1 cellular context compared by ENCODE assay signal in the genomic region with DNA sequence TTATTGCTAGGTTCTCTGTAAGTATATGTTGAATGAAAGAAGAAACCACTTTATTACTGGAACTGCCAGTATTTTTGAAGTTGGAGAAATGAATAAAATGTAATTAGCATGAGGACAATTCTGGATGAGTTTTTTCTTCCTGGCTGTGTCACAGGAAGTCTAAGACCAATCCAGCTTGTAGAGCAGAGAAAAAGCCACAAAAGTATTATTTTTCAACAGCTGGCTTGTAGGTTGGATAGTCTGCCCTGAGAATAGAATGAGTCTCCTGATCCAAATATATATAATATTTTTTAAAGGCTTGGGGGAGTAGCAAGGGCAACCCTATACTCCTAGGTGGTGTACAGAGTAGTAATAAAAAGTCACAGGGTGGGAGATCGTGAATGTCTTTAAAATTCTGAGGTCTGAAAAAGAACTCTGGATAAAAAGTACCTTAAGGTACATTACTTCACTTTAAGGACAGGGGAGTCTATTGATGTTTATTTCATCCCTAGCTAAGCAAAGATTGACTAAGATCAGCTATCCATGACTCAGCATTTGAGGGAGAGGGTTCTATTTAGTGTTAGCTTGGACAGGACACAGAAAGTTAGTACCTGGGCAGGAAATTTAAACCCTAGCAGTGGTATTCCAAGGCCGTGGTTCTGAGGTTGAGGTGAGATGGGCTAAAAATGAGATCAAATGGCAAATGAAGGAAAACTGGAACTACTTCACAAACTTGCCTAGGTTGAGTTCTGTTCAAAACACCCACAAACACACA.
TF ChIP-seq lines count a peak whose summit lies in the region.

No MANE protein-coding gene starts in this region.

TF ChIP-seq in HepG2, 621 proteins besides CTCF, POLR2A, EP300 and RAD21 (continued from another document and continues in another):
- TF ChIP-seq, protein P1, sequence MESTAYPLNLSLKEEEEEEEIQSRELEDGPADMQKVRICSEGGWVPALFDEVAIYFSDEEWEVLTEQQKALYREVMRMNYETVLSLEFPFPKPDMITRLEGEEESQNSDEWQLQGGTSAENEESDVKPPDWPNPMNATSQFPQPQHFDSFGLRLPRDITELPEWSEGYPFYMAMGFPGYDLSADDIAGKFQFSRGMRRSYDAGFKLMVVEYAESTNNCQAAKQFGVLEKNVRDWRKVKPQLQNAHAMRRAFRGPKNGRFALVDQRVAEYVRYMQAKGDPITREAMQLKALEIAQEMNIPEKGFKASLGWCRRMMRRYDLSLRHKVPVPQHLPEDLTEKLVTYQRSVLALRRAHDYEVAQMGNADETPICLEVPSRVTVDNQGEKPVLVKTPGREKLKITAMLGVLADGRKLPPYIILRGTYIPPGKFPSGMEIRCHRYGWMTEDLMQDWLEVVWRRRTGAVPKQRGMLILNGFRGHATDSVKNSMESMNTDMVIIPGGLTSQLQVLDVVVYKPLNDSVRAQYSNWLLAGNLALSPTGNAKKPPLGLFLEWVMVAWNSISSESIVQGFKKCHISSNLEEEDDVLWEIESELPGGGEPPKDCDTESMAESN (CRISPR knock-in tag; conservative IDR thresholded peaks at IDR 0.05): no peak
- no peak for TF ChIP-seq MIER3 (CRISPR knock-in tag; IDR thresholded peaks at IDR 0.05; ENCODE audit: borderline replicate concordance)
- TF ChIP-seq ZNF235 (CRISPR knock-in tag; IDR thresholded peaks at IDR 0.05; ENCODE audit: borderline replicate concordance): no peak
- TF ChIP-seq MAFF (IDR thresholded peaks at IDR 0.05; ENCODE audit: low read depth, low read length): peak; percentile 97
- TF ChIP-seq, protein P2, sequence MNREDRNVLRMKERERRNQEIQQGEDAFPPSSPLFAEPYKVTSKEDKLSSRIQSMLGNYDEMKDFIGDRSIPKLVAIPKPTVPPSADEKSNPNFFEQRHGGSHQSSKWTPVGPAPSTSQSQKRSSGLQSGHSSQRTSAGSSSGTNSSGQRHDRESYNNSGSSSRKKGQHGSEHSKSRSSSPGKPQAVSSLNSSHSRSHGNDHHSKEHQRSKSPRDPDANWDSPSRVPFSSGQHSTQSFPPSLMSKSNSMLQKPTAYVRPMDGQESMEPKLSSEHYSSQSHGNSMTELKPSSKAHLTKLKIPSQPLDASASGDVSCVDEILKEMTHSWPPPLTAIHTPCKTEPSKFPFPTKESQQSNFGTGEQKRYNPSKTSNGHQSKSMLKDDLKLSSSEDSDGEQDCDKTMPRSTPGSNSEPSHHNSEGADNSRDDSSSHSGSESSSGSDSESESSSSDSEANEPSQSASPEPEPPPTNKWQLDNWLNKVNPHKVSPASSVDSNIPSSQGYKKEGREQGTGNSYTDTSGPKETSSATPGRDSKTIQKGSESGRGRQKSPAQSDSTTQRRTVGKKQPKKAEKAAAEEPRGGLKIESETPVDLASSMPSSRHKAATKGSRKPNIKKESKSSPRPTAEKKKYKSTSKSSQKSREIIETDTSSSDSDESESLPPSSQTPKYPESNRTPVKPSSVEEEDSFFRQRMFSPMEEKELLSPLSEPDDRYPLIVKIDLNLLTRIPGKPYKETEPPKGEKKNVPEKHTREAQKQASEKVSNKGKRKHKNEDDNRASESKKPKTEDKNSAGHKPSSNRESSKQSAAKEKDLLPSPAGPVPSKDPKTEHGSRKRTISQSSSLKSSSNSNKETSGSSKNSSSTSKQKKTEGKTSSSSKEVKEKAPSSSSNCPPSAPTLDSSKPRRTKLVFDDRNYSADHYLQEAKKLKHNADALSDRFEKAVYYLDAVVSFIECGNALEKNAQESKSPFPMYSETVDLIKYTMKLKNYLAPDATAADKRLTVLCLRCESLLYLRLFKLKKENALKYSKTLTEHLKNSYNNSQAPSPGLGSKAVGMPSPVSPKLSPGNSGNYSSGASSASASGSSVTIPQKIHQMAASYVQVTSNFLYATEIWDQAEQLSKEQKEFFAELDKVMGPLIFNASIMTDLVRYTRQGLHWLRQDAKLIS (CRISPR knock-in tag; IDR thresholded peaks at IDR 0.05): no peak
- TF ChIP-seq, protein P3, sequence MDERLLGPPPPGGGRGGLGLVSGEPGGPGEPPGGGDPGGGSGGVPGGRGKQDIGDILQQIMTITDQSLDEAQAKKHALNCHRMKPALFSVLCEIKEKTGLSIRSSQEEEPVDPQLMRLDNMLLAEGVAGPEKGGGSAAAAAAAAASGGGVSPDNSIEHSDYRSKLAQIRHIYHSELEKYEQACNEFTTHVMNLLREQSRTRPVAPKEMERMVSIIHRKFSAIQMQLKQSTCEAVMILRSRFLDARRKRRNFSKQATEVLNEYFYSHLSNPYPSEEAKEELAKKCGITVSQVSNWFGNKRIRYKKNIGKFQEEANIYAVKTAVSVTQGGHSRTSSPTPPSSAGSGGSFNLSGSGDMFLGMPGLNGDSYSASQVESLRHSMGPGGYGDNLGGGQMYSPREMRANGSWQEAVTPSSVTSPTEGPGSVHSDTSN (CRISPR knock-in tag; IDR thresholded peaks at IDR 0.05): no peak
- TF ChIP-seq ZNF383 (CRISPR knock-in tag; IDR thresholded peaks at IDR 0.05; ENCODE audit: borderline replicate concordance): no peak
- TF ChIP-seq, protein P4, sequence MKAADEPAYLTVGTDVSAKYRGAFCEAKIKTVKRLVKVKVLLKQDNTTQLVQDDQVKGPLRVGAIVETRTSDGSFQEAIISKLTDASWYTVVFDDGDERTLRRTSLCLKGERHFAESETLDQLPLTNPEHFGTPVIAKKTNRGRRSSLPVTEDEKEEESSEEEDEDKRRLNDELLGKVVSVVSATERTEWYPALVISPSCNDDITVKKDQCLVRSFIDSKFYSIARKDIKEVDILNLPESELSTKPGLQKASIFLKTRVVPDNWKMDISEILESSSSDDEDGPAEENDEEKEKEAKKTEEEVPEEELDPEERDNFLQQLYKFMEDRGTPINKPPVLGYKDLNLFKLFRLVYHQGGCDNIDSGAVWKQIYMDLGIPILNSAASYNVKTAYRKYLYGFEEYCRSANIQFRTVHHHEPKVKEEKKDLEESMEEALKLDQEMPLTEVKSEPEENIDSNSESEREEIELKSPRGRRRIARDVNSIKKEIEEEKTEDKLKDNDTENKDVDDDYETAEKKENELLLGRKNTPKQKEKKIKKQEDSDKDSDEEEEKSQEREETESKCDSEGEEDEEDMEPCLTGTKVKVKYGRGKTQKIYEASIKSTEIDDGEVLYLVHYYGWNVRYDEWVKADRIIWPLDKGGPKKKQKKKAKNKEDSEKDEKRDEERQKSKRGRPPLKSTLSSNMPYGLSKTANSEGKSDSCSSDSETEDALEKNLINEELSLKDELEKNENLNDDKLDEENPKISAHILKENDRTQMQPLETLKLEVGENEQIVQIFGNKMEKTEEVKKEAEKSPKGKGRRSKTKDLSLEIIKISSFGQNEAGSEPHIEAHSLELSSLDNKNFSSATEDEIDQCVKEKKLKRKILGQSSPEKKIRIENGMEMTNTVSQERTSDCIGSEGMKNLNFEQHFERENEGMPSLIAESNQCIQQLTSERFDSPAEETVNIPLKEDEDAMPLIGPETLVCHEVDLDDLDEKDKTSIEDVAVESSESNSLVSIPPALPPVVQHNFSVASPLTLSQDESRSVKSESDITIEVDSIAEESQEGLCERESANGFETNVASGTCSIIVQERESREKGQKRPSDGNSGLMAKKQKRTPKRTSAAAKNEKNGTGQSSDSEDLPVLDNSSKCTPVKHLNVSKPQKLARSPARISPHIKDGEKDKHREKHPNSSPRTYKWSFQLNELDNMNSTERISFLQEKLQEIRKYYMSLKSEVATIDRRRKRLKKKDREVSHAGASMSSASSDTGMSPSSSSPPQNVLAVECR (CRISPR knock-in tag; IDR thresholded peaks at IDR 0.05; ENCODE audit: borderline replicate concordance): no peak
- TF ChIP-seq ZNF33B (CRISPR knock-in tag; IDR thresholded peaks at IDR 0.05): no peak
- no peak for TF ChIP-seq EHMT2 (IDR thresholded peaks at IDR 0.05; ENCODE audit: borderline replicate concordance, low read depth, low read length)
- TF ChIP-seq, protein P5, sequence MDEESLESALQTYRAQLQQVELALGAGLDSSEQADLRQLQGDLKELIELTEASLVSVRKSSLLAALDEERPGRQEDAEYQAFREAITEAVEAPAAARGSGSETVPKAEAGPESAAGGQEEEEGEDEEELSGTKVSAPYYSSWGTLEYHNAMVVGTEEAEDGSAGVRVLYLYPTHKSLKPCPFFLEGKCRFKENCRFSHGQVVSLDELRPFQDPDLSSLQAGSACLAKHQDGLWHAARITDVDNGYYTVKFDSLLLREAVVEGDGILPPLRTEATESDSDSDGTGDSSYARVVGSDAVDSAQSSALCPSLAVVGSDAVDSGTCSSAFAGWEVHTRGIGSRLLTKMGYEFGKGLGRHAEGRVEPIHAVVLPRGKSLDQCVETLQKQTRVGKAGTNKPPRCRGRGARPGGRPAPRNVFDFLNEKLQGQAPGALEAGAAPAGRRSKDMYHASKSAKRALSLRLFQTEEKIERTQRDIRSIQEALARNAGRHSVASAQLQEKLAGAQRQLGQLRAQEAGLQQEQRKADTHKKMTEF (CRISPR knock-in tag; IDR thresholded peaks at IDR 0.05): no peak
- no peak for TF ChIP-seq ASH2L (IDR thresholded peaks at IDR 0.05; ENCODE audit: insufficient read length, low read depth, low read length)
- no peak for TF ChIP-seq ARNTL (CRISPR knock-in tag; IDR thresholded peaks at IDR 0.05)
- no peak for TF ChIP-seq NFKB2 (CRISPR knock-in tag; IDR thresholded peaks at IDR 0.05; ENCODE audit: borderline replicate concordance)
- no peak for TF ChIP-seq TAF15 (IDR thresholded peaks at IDR 0.05; ENCODE audit: low read depth, low read length, poor library complexity, severe bottlenecking)
- no peak for TF ChIP-seq CREM (IDR thresholded peaks at IDR 0.05)
- TF ChIP-seq CREM (CRISPR knock-in tag; IDR thresholded peaks at IDR 0.05): no peak
- TF ChIP-seq RARA (CRISPR knock-in tag; IDR thresholded peaks at IDR 0.05): no peak; the same call in 1 of the 2 replicates
- TF ChIP-seq FOXJ3 (CRISPR knock-in tag; IDR thresholded peaks at IDR 0.05; ENCODE audit: borderline replicate concordance): no peak
- TF ChIP-seq ZBTB1 (CRISPR knock-in tag; IDR thresholded peaks at IDR 0.05; ENCODE audit: borderline replicate concordance): no peak
- TF ChIP-seq NFE2L2 (IDR thresholded peaks at IDR 0.05; ENCODE audit: low read length): peak; percentile 99
- peak; percentile 29; the same call in 1 of the 2 replicates for TF ChIP-seq ELF3 (CRISPR knock-in tag; IDR thresholded peaks at IDR 0.05)
- TF ChIP-seq, protein P6, sequence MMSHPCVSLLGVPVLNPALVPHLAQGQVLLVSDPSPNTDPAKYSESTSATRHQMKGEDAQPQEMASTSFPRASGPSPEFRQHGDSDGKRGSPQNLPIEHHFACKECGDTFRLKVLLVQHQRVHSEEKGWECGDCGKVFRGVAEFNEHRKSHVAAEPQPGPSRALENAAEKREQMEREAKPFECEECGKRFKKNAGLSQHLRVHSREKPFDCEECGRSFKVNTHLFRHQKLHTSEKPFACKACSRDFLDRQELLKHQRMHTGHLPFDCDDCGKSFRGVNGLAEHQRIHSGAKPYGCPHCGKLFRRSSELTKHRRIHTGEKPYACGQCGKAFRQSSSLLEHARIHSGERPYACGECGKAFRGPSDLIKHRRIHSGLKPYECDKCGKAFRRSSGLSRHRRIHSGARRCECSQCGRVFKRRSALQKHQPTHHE (CRISPR knock-in tag; IDR thresholded peaks at IDR 0.05; ENCODE audit: borderline replicate concordance): no peak
- TF ChIP-seq NONO (IDR thresholded peaks at IDR 0.05): no peak
- TF ChIP-seq NONO (CRISPR knock-in tag; conservative IDR thresholded peaks at IDR 0.05): no peak
- no peak for TF ChIP-seq SOX5 (CRISPR knock-in tag; IDR thresholded peaks at IDR 0.05; ENCODE audit: borderline replicate concordance)
- no peak for TF ChIP-seq NFATC3 (CRISPR knock-in tag; IDR thresholded peaks at IDR 0.05)
- TF ChIP-seq, protein P7, sequence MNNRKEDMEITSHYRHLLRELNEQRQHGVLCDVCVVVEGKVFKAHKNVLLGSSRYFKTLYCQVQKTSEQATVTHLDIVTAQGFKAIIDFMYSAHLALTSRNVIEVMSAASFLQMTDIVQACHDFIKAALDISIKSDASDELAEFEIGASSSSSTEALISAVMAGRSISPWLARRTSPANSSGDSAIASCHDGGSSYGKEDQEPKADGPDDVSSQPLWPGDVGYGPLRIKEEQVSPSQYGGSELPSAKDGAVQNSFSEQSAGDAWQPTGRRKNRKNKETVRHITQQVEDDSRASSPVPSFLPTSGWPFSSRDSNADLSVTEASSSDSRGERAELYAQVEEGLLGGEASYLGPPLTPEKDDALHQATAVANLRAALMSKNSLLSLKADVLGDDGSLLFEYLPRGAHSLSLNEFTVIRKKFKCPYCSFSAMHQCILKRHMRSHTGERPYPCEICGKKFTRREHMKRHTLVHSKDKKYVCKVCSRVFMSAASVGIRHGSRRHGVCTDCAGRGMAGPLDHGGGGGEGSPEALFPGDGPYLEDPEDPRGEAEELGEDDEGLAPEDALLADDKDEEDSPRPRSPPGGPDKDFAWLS (CRISPR knock-in tag; IDR thresholded peaks at IDR 0.05; ENCODE audit: borderline replicate concordance): no peak
- 0 out of 2 replicates have a peak, but pooled peaks have one; percentile 30 for TF ChIP-seq ZMAT3 (CRISPR knock-in tag; conservative IDR thresholded peaks at IDR 0.05)
- TF ChIP-seq ZBTB20 (CRISPR knock-in tag; IDR thresholded peaks at IDR 0.05; ENCODE audit: borderline replicate concordance, low read depth): 0 out of 2 replicates have a peak, but pooled peaks have one; percentile 39
- no peak for TF ChIP-seq ZKSCAN1 (IDR thresholded peaks at IDR 0.05; ENCODE audit: low read length)
- TF ChIP-seq CCDC6 (CRISPR knock-in tag; IDR thresholded peaks at IDR 0.05): no peak
- no peak for TF ChIP-seq NR2F1 (CRISPR knock-in tag; IDR thresholded peaks at IDR 0.05)
- TF ChIP-seq ZNF24 (IDR thresholded peaks at IDR 0.05): 0 out of 2 replicates have a peak, but pooled peaks have one; percentile 40
- TF ChIP-seq, protein P8, sequence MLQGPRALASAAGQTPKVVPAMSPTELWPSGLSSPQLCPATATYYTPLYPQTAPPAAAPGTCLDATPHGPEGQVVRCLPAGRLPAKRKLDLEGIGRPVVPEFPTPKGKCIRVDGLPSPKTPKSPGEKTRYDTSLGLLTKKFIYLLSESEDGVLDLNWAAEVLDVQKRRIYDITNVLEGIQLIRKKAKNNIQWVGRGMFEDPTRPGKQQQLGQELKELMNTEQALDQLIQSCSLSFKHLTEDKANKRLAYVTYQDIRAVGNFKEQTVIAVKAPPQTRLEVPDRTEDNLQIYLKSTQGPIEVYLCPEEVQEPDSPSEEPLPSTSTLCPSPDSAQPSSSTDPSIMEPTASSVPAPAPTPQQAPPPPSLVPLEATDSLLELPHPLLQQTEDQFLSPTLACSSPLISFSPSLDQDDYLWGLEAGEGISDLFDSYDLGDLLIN (CRISPR knock-in tag; IDR thresholded peaks at IDR 0.05; ENCODE audit: borderline replicate concordance): no peak
- 0 out of 2 replicates have a peak, but pooled peaks have one; percentile 41 for TF ChIP-seq PPARG (CRISPR knock-in tag; conservative IDR thresholded peaks at IDR 0.05)
- no peak for TF ChIP-seq NCOA5 (CRISPR knock-in tag; IDR thresholded peaks at IDR 0.05)
- TF ChIP-seq NR2F6 (IDR thresholded peaks at IDR 0.05): no peak; the same call in 1 of the 2 replicates
- TF ChIP-seq NR2F6 (CRISPR knock-in tag; IDR thresholded peaks at IDR 0.05): no peak
- TF ChIP-seq ZNF180 (CRISPR knock-in tag; IDR thresholded peaks at IDR 0.05; ENCODE audit: borderline replicate concordance, low read depth): no peak
- no peak for TF ChIP-seq ZNF790 (CRISPR knock-in tag; IDR thresholded peaks at IDR 0.05; ENCODE audit: borderline replicate concordance)
- TF ChIP-seq ZNF572 (CRISPR knock-in tag; IDR thresholded peaks at IDR 0.05): no peak
